Comparison of ENCODE assay signal across 8 cellular contexts in genomic region chr1:2228157-2228594, GRCh38. TPM values are rescaled to one million over a fixed set of nuclear protein-coding genes. Genes with fewer than 3 reads are reported as not detected.
DNase-seq lines count a peak whose midpoint lies in the region; ATAC-seq and TF ChIP-seq lines count a peak whose summit lies in the region.

Gene SKI (plus strand): TSS chr1:2228319. CDS start chr1:2228767, 448 bp downstream.

- peak within 1 kb of the TSS; percentile 76 for H3K9ac ChIP-seq in neural progenitor cell

- peak within 1 kb of the TSS; percentile 84 for H3K27ac ChIP-seq in CD8-positive, alpha-beta T cell (ENCODE audit: low read depth, low read length)
- H3K27ac ChIP-seq in Panc1 (ENCODE audit: low read length): peak within 1 kb of the TSS; percentile 85
- peak within 1 kb of the TSS; percentile 97 to 99 (median 98) for H3K27ac ChIP-seq in esophagus muscularis mucosa (replicated peaks in 1 of 4)
- H3K27ac ChIP-seq in neural progenitor cell: no peak within 1 kb of the TSS

- peaks cover 46% of the 10 kb centered on the region for H4K20me1 ChIP-seq in neural progenitor cell (ENCODE audit: low read depth)

- no CpG with 5 or more reads among the region's 100 CpGs for WGBS in esophagus muscularis mucosa

- no TSS peak for BruUV-seq in Panc1 (replicated peaks; lab: Mats Ljungman, UMichigan)

- TF ChIP-seq POLR2A in esophagus muscularis mucosa (IDR thresholded peaks at IDR 0.05; ENCODE audit: low read depth): no peak

- no peak for TF ChIP-seq EP300 in esophagus muscularis mucosa (IDR thresholded peaks at IDR 0.05)

- H3F3A ChIP-seq in neural progenitor cell (ENCODE audit: low read depth): peaks cover 17% of the 10 kb centered on the region

- intact Hi-C loops in CD8-positive, alpha-beta T cell (cut with DNase I, micrococcal nuclease): no loop called here
- intact Hi-C loops in Panc1 (cut with micrococcal nuclease; ENCODE audit: unreplicated experiment): no loop called here
- intact Hi-C loops in esophagus muscularis mucosa (cut with DNase I): no loop called here

- no peaks in the 10 kb centered on the region for H3K9me3 Mint-ChIP-seq in CD8-positive, alpha-beta T cell
- H3K9me3 Mint-ChIP-seq in neural progenitor cell: peaks cover 2% of the 10 kb centered on the region

- DNase-seq in CD8-positive, alpha-beta T cell: no peak
- DNase-seq in Panc1 (ENCODE audit: low read depth, low spot score) (no peak), esophagus muscularis mucosa (ENCODE audit: extremely low spot score) (no peak), neural progenitor cell (ENCODE audit: low spot score) (no peak), NCI-H1105 (lab: John Stamatoyannopoulos, UW) (no peak)
- no peak for DNase-seq in effector CD4-positive, alpha-beta T cell
- no peak for DNase-seq in NK-92 treated with Interleukin-12 subunit alpha and Interleukin-12 subunit beta, amount 100 ng/mL, for 24 hours (lab: John Stamatoyannopoulos, UW)

- peaks cover 32% of the 10 kb centered on the region for H3K36me3 Mint-ChIP-seq in CD8-positive, alpha-beta T cell
- peaks cover 4% of the 10 kb centered on the region for H3K36me3 Mint-ChIP-seq in neural progenitor cell

- no peak for TF ChIP-seq CTCF in CD8-positive, alpha-beta T cell (IDR thresholded peaks at IDR 0.05)
- TF ChIP-seq CTCF in Panc1 (IDR thresholded peaks at IDR 0.05) (no peak), esophagus muscularis mucosa (IDR thresholded peaks at IDR 0.05) (no peak), neural progenitor cell (IDR thresholded peaks at IDR 0.05) (no peak)

- CTCF ChIA-PET in CD8-positive, alpha-beta T cell (lab: Charles Lee): interaction anchor here (1.5 to 7.3 kb wide), 2 partner anchors 33 to 88 kb away, joined by 6 to 44 read pairs; partner anchors contain the start of gene FAAP20
- CTCF ChIA-PET in Panc1 (lab: Charles Lee): no interaction called here

- no peak for ATAC-seq in CD8-positive, alpha-beta T cell
- no peak for ATAC-seq in Panc1
- no peak for ATAC-seq in GM19395 (IDR thresholded peaks at IDR 0.05; ENCODE audit: unreplicated experiment)

- H3K4me3 Mint-ChIP-seq in CD8-positive, alpha-beta T cell: peak within 1 kb of the TSS; percentile 98
- H3K4me3 Mint-ChIP-seq in neural progenitor cell: peak within 1 kb of the TSS; percentile 98

- no peaks in the 10 kb centered on the region for H3K27me3 ChIP-seq in CD8-positive, alpha-beta T cell (ENCODE audit: insufficient read depth, low read length)
- no peaks in the 10 kb centered on the region for H3K27me3 ChIP-seq in Panc1 (ENCODE audit: control insufficient read depth, insufficient read depth, low read length)
- no peaks in the 10 kb centered on the region for H3K27me3 ChIP-seq in esophagus muscularis mucosa
- H3K27me3 ChIP-seq in neural progenitor cell: peaks cover 13% of the 10 kb centered on the region

- H3K36me3 ChIP-seq in CD8-positive, alpha-beta T cell (ENCODE audit: insufficient read depth, low read length): no peaks in the 10 kb centered on the region
- H3K36me3 ChIP-seq in Panc1 (ENCODE audit: control insufficient read depth, insufficient read depth, low read length) (peaks cover 2% of the 10 kb centered on the region; the same call in 1 of the 2 replicates), esophagus muscularis mucosa (no peaks in the 10 kb centered on the region), neural progenitor cell (no peaks in the 10 kb centered on the region)

- H3K9me3 ChIP-seq in CD8-positive, alpha-beta T cell (ENCODE audit: low read length): no peaks in the 10 kb centered on the region
- H3K9me3 ChIP-seq in Panc1 (ENCODE audit: control insufficient read depth, insufficient read depth, low read depth, low read length) (no peaks in the 10 kb centered on the region), esophagus muscularis mucosa (no peaks in the 10 kb centered on the region), neural progenitor cell (ENCODE audit: low read depth) (no peaks in the 10 kb centered on the region)

- peak within 1 kb of the TSS; percentile 82 for H3K4me3 ChIP-seq in CD8-positive, alpha-beta T cell (ENCODE audit: low read depth, low read length)
- peak within 1 kb of the TSS; percentile 61 to 68 for H3K4me3 ChIP-seq in Panc1 (ENCODE audit: low read depth in 2 of 2, low read length in 2 of 2)
- H3K4me3 ChIP-seq in esophagus muscularis mucosa: peak within 1 kb of the TSS; percentile 78 to 96 (median 86)
- H3K4me3 ChIP-seq in neural progenitor cell: peak within 1 kb of the TSS; percentile 98

- in situ Hi-C loops in Panc1 (cut with HindIII; ENCODE audit: low pct_unique_long_range_greater_than_20kb, low sequenced_read_pairs): no loop called here

- H3K27me3 Mint-ChIP-seq in CD8-positive, alpha-beta T cell (ENCODE audit: low read depth): no peaks in the 10 kb centered on the region
- peaks cover 2% of the 10 kb centered on the region for H3K27me3 Mint-ChIP-seq in neural progenitor cell (ENCODE audit: insufficient read depth, low read depth)

- peak within 1 kb of the TSS; percentile 99 for H3K4me2 ChIP-seq in neural progenitor cell

- H3K4me1 Mint-ChIP-seq in CD8-positive, alpha-beta T cell (ENCODE audit: low read depth): peaks cover 26% of the 10 kb centered on the region
- H3K4me1 Mint-ChIP-seq in neural progenitor cell: peaks cover 29% of the 10 kb centered on the region

- peak within 1 kb of the TSS; percentile 98 for H2AFZ ChIP-seq in neural progenitor cell (replicated peaks)

- peak within 1 kb of the TSS; percentile 99 for H3K27ac Mint-ChIP-seq in CD8-positive, alpha-beta T cell
- H3K27ac Mint-ChIP-seq in neural progenitor cell: peak within 1 kb of the TSS; percentile 98

- POLR2A ChIA-PET in CD8-positive, alpha-beta T cell (lab: Charles Lee): interaction anchor here (0.9 to 7.4 kb wide), 12 partner anchors 21 to 87 kb away, joined by 3 to 78 read pairs (median 6); partner anchors contain the start of gene FAAP20
- POLR2A ChIA-PET in Panc1 (lab: Charles Lee): no interaction called here

- peaks cover 30% of the 10 kb centered on the region for H3K4me1 ChIP-seq in CD8-positive, alpha-beta T cell (ENCODE audit: insufficient read depth, low read length)
- H3K4me1 ChIP-seq in Panc1 (ENCODE audit: control insufficient read depth, insufficient read depth, low read length): peaks cover 18% of the 10 kb centered on the region
- peaks cover 44 to 54% (median 47%) of the 10 kb centered on the region in 4 donors for H3K4me1 ChIP-seq in esophagus muscularis mucosa
- peaks cover 35% of the 10 kb centered on the region for H3K4me1 ChIP-seq in neural progenitor cell

- H3K79me2 ChIP-seq in neural progenitor cell (ENCODE audit: low read depth): peaks cover 46% of the 10 kb centered on the region

RNA-seq across cellular contexts. Expression of gene SKI, which starts in this region (rescaled TPM):
- 100 to 1,000 TPM; 361 to 383 TPM for total RNA-seq in CD8-positive, alpha-beta T cell
- total RNA-seq in Panc1 (2021; ENCODE audit: unreplicated experiment) (63.2 TPM), esophagus muscularis mucosa (100 to 1,000 TPM in 2 of 4 donors, 10 to 100 TPM in 2; 70.1 to 190 (median 124) TPM), neural progenitor cell (ENCODE audit: low replicate concordance) (7.4 and 15.7 TPM in 2 replicates)
- 35.0 TPM for polyA plus RNA-seq in Panc1 (2012; ENCODE audit: insufficient read length)
